Comparison of ENCODE assay signal across 15 cellular contexts in the genomic region with DNA sequence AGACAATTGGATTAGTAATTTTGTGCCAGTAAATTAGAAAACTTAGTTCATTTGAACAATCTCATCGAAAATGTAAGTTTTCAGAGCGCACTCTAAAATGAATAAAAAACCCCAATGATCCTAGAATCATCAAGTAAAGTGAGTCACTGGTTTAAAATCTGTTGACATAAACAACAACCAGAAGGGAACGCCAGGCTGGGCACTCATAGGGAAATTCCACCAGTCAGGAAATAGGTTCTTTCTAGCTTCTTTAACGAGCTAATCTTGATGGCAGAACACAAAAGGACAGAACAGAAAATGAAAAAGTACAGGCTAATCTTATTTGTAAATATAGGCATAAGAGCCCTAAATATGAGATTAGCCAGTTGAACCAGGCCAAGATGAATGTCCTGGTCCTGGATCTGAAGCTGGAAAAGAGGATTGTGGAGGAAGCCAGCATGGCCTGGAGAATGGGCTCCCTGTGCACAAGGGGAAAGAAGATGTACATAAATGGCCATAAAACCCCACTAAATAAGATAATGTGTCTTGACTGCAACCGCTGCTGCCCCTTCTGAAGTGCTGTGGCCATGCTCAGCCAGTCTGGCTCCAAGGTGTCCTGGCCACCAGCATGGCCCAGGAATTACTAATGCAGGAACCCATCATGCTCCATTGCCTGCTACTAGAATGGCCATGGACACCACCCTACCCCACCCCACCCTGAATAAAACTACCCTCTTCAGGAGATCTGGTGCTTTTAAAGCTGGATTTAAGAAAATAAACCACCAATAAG.
DNase-seq lines count a peak whose midpoint lies in the region; ATAC-seq and TF ChIP-seq lines count a peak whose summit lies in the region.
"Had no signal": no experiment of that assay in that cellular context is flagged by ENCODE, and none has a peak within 500 bp of the region (broad histone marks: within the 10 kb centered on the region; RNA-seq: fewer than 3 reads in every experiment).

No MANE protein-coding gene starts in this region.

- H3K36me3 Mint-ChIP-seq in CD14-positive monocyte (peaks cover 16 to 18% of the 10 kb centered on the region in 2 donors), IgD-negative memory B cell (peaks cover 4% of the 10 kb centered on the region)

- intact Hi-C loops in CD14-positive monocyte (cut with micrococcal nuclease): no loop called here

- H3K36me3 ChIP-seq in neutrophil: peaks cover 44% of the 10 kb centered on the region
- H3K36me3 ChIP-seq: heart left ventricle had no signal

- H3K4me3 Mint-ChIP-seq in CD14-positive monocyte (no peak overlapping the region), IgD-negative memory B cell (peak overlapping the region in 2 of 4 donors; percentile 38 to 82)

- H3K4me1 ChIP-seq in neutrophil (ENCODE audit: control insufficient read depth in 1 of 2, insufficient read depth in 1 of 2, low read depth in 1 of 2, low read length in 1 of 2): peaks cover 51 to 56% of the 10 kb centered on the region in 2 experiments

- peak overlapping the region; percentile 100 for H3K27ac ChIP-seq in neutrophil
- H3K27ac ChIP-seq: SK-N-MC had no signal

- H3K27me3 ChIP-seq in neutrophil: no peaks in the 10 kb centered on the region
- H3K27me3 ChIP-seq: heart left ventricle had no signal

- H3K9me3 Mint-ChIP-seq in CD14-positive monocyte (peaks cover 0 to 11% (median 7%) of the 10 kb centered on the region in 7 donors), IgD-negative memory B cell (peaks cover 0 to 4% (median 3%) of the 10 kb centered on the region in 3 donors)

- DNase-seq in CD14-positive monocyte (ENCODE audit: low spot score): no peak
- DNase-seq in fibroblast of gingiva (ENCODE audit: low read depth): peak; percentile 29
- DNase-seq in SHP77 treated with DMSO at 0.1 percent for 48 hours (lab: John Stamatoyannopoulos, UW): no peak
- no peak for DNase-seq in OCI-M2 (lab: John Stamatoyannopoulos, UW; ENCODE audit: unreplicated experiment)
- no peak for DNase-seq in activated CD4-positive, alpha-beta T cell treated with anti-CD3 and anti-CD28 coated beads for 48 hours
- DNase-seq: anterior cingulate cortex; heart left ventricle; KG1; NCI-H1930; NK-92 treated with Interleukin-12 subunit alpha and Interleukin-12 subunit beta, amount 100 ng/mL, for 24 hours; stimulated activated naive CD4-positive, alpha-beta T cell treated with Interleukin-2 at 50 U/mL for 16 hours had no signal

- no peaks in the 10 kb centered on the region for H3K9me3 ChIP-seq in neutrophil
- H3K9me3 ChIP-seq: heart left ventricle had no signal

- no peak overlapping the region for H3K4me3 ChIP-seq in neutrophil (ENCODE audit: low read depth in 1 of 2, low read length in 1 of 2)
- H3K4me3 ChIP-seq: heart left ventricle, SK-N-MC had no signal

- TF ChIP-seq CTCF in CD14-positive monocyte (IDR thresholded peaks at IDR 0.05) (no peak), neutrophil (IDR thresholded peaks at IDR 0.05) (no peak)

- H3K27ac Mint-ChIP-seq in CD14-positive monocyte (peak overlapping the region; percentile 91 to 99 (median 99)), IgD-negative memory B cell (peak overlapping the region; percentile 69 to 93 (median 89))

- H3K27me3 Mint-ChIP-seq in CD14-positive monocyte (ENCODE audit: low read depth in 3 of 3) (peaks cover 0 to 2% (median 0%) of the 10 kb centered on the region in 3 donors), IgD-negative memory B cell (no peaks in the 10 kb centered on the region)

- no peak for ATAC-seq in HG02938 (IDR thresholded peaks at IDR 0.05; ENCODE audit: unreplicated experiment)

- H3K4me1 Mint-ChIP-seq in CD14-positive monocyte (peaks cover 53% of the 10 kb centered on the region), IgD-negative memory B cell (peaks cover 29 to 42% (median 36%) of the 10 kb centered on the region in 3 donors)
